Comparison of ENCODE assay signal across 23 cellular contexts in genomic region chr19:41518141-41518540, GRCh38. TPM values are rescaled to one million over a fixed set of nuclear protein-coding genes. Genes with fewer than 3 reads are reported as not detected.
"Had no signal": no experiment of that assay in that cellular context is flagged by ENCODE, and none has a peak within 500 bp of the region (broad histone marks: within the 10 kb centered on the region; RNA-seq: fewer than 3 reads in every experiment).

No MANE protein-coding gene starts in this region.

- ATAC-seq: stimulated activated effector memory CD8-positive, alpha-beta T cell treated with anti-CD3 and anti-CD28 coated beads, Interleukin-12 subunit alpha, Interleukin-12 subunit beta, amount 100 ng/mL, for 72 hours; stimulated activated memory B cell treated with anti-CD40 and anti-IgM and Interleukin-4, amounts not matched to agents 10 μg/mL and 1 μg/mL and 100 μg/mL, for 72 hours; stimulated activated naive B cell treated with anti-CD40 and anti-IgM and Interleukin-4, amounts not matched to agents 10 μg/mL and 1 μg/mL and 100 μg/mL, for 72 hours; stimulated activated naive CD8-positive, alpha-beta T cell treated with anti-CD3 and anti-CD28 coated beads, Interleukin-15, amount 100 ng/mL, for 72 hours; stimulated activated naive CD8-positive, alpha-beta T cell treated with anti-CD3 and anti-CD28 coated beads, Interleukin-15, Interleukin-2, amounts not matched to agents 100 U/mL and 50 U/mL, for 24 hours; upper lobe of right lung had no signal

- DNase-seq: stimulated activated CD4-positive, alpha-beta T cell treated with anti-CD3 and anti-CD28 coated beads, Interleukin-2, amount 100 ng/mL, for 48 hours; stimulated activated CD4-positive, alpha-beta T cell treated with anti-CD3 and anti-CD28 coated beads, Interleukin-4, amount 100 ng/mL, for 1 hour; stimulated activated CD4-positive, alpha-beta T cell treated with anti-CD3 and anti-CD28 coated beads, Interleukin-4, amount 100 ng/mL, for 24 hours; stimulated activated CD4-positive, alpha-beta T cell treated with anti-CD3 and anti-CD28 coated beads, Interleukin-4, amount 100 ng/mL, for 4 hours; stimulated activated CD8-positive, alpha-beta memory T cell treated with anti-CD3 and anti-CD28 coated beads, Interleukin-4, amount 100 ng/mL, for 48 hours; stimulated activated naive B cell treated with anti-CD40 and anti-IgM and Interleukin-4, amounts not matched to agents 10 μg/mL and 1 μg/mL and 100 μg/mL, for 72 hours; stimulated activated naive CD4-positive, alpha-beta T cell; stimulated activated naive CD4-positive, alpha-beta T cell treated with Interleukin-2 at 50 U/mL for 16 hours; stimulated activated naive CD8-positive, alpha-beta T cell treated with anti-CD3 and anti-CD28 coated beads, Interleukin-15, amount 100 ng/mL, for 72 hours; stimulated activated naive CD8-positive, alpha-beta T cell treated with anti-CD3 and anti-CD28 coated beads, Interleukin-15, Interleukin-2, amounts not matched to agents 100 U/mL and 50 U/mL, for 24 hours; stomach; substantia nigra; testis; thyroid gland; tibial artery; transverse colon; trophoblast cell; upper lobe of left lung; upper lobe of right lung; uterus had no signal

RNA-seq across cellular contexts. Expression of gene CEACAM21, which starts 57.8 kb away (rescaled TPM):
- total RNA-seq: vagina had no signal
